Comparison of ENCODE assay signal across 2 cellular contexts in the genomic region with DNA sequence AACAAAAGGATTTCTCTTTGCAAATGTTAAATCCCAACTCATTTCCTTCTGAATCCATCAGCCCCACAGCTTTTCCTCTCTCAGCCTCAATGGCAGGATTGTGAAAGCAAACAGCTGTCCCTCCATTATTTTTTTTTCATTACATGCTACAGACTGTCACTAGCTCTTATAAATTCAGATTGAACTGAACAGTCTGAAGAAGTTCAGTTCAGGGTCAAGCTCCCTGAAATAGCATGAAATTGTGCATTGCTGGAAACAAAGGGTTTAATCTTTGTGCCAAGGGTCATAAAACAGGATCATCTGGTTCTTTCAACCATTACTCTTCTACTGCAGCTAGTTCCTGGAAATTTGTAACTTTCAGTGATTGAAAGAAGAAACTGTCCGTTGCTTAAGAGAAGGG.
TF ChIP-seq lines count a peak whose summit lies in the region.

No MANE protein-coding gene starts in this region.

TF ChIP-seq in Ishikawa, 13 proteins besides CTCF, POLR2A, EP300 and RAD21:
- no peak for TF ChIP-seq CREB1 (IDR thresholded peaks at IDR 0.05; ENCODE audit: low read depth)
- no peak for TF ChIP-seq YY1 (IDR thresholded peaks at IDR 0.05; ENCODE audit: low read depth)
- TF ChIP-seq ZBTB7A (IDR thresholded peaks at IDR 0.05; ENCODE audit: low read depth) = no peak
- TF ChIP-seq, protein P1, sequence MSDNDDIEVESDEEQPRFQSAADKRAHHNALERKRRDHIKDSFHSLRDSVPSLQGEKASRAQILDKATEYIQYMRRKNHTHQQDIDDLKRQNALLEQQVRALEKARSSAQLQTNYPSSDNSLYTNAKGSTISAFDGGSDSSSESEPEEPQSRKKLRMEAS (IDR thresholded peaks at IDR 0.05) = no peak
- no peak for TF ChIP-seq FOXM1 (IDR thresholded peaks at IDR 0.05; ENCODE audit: borderline replicate concordance, low read depth)
- peak; percentile 59 for TF ChIP-seq NFIC (IDR thresholded peaks at IDR 0.05)
- TF ChIP-seq, protein P2, sequence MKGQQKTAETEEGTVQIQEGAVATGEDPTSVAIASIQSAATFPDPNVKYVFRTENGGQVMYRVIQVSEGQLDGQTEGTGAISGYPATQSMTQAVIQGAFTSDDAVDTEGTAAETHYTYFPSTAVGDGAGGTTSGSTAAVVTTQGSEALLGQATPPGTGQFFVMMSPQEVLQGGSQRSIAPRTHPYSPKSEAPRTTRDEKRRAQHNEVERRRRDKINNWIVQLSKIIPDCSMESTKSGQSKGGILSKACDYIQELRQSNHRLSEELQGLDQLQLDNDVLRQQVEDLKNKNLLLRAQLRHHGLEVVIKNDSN (IDR thresholded peaks at IDR 0.05) = no peak
- TF ChIP-seq TCF12 (IDR thresholded peaks at IDR 0.05; ENCODE audit: low read depth) = 0 out of 2 replicates have a peak, but pooled peaks have one; percentile 35
- peak; percentile 63 for TF ChIP-seq CEBPB (IDR thresholded peaks at IDR 0.05)
- TF ChIP-seq, protein P3, sequence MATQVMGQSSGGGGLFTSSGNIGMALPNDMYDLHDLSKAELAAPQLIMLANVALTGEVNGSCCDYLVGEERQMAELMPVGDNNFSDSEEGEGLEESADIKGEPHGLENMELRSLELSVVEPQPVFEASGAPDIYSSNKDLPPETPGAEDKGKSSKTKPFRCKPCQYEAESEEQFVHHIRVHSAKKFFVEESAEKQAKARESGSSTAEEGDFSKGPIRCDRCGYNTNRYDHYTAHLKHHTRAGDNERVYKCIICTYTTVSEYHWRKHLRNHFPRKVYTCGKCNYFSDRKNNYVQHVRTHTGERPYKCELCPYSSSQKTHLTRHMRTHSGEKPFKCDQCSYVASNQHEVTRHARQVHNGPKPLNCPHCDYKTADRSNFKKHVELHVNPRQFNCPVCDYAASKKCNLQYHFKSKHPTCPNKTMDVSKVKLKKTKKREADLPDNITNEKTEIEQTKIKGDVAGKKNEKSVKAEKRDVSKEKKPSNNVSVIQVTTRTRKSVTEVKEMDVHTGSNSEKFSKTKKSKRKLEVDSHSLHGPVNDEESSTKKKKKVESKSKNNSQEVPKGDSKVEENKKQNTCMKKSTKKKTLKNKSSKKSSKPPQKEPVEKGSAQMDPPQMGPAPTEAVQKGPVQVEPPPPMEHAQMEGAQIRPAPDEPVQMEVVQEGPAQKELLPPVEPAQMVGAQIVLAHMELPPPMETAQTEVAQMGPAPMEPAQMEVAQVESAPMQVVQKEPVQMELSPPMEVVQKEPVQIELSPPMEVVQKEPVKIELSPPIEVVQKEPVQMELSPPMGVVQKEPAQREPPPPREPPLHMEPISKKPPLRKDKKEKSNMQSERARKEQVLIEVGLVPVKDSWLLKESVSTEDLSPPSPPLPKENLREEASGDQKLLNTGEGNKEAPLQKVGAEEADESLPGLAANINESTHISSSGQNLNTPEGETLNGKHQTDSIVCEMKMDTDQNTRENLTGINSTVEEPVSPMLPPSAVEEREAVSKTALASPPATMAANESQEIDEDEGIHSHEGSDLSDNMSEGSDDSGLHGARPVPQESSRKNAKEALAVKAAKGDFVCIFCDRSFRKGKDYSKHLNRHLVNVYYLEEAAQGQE (IDR thresholded peaks at IDR 0.05; ENCODE audit: low read depth) = no peak
- TF ChIP-seq TAF1 (IDR thresholded peaks at IDR 0.05; ENCODE audit: low read depth) = no peak
- 0 out of 2 replicates have a peak, but pooled peaks have one; percentile 18 for TF ChIP-seq TEAD4 (IDR thresholded peaks at IDR 0.05)
- TF ChIP-seq EGR1 (IDR thresholded peaks at IDR 0.05) = no peak

TF ChIP-seq in H1, 55 proteins besides CTCF, POLR2A, EP300 and RAD21:
- TF ChIP-seq CEBPB (IDR thresholded peaks at IDR 0.05; ENCODE audit: low read depth, low read length) = 0 out of 2 replicates have a peak, but pooled peaks have one; percentile 8
- no peak for TF ChIP-seq EGR1 (IDR thresholded peaks at IDR 0.05; ENCODE audit: borderline replicate concordance, low read depth, low read length)
- TF ChIP-seq, protein P4, sequence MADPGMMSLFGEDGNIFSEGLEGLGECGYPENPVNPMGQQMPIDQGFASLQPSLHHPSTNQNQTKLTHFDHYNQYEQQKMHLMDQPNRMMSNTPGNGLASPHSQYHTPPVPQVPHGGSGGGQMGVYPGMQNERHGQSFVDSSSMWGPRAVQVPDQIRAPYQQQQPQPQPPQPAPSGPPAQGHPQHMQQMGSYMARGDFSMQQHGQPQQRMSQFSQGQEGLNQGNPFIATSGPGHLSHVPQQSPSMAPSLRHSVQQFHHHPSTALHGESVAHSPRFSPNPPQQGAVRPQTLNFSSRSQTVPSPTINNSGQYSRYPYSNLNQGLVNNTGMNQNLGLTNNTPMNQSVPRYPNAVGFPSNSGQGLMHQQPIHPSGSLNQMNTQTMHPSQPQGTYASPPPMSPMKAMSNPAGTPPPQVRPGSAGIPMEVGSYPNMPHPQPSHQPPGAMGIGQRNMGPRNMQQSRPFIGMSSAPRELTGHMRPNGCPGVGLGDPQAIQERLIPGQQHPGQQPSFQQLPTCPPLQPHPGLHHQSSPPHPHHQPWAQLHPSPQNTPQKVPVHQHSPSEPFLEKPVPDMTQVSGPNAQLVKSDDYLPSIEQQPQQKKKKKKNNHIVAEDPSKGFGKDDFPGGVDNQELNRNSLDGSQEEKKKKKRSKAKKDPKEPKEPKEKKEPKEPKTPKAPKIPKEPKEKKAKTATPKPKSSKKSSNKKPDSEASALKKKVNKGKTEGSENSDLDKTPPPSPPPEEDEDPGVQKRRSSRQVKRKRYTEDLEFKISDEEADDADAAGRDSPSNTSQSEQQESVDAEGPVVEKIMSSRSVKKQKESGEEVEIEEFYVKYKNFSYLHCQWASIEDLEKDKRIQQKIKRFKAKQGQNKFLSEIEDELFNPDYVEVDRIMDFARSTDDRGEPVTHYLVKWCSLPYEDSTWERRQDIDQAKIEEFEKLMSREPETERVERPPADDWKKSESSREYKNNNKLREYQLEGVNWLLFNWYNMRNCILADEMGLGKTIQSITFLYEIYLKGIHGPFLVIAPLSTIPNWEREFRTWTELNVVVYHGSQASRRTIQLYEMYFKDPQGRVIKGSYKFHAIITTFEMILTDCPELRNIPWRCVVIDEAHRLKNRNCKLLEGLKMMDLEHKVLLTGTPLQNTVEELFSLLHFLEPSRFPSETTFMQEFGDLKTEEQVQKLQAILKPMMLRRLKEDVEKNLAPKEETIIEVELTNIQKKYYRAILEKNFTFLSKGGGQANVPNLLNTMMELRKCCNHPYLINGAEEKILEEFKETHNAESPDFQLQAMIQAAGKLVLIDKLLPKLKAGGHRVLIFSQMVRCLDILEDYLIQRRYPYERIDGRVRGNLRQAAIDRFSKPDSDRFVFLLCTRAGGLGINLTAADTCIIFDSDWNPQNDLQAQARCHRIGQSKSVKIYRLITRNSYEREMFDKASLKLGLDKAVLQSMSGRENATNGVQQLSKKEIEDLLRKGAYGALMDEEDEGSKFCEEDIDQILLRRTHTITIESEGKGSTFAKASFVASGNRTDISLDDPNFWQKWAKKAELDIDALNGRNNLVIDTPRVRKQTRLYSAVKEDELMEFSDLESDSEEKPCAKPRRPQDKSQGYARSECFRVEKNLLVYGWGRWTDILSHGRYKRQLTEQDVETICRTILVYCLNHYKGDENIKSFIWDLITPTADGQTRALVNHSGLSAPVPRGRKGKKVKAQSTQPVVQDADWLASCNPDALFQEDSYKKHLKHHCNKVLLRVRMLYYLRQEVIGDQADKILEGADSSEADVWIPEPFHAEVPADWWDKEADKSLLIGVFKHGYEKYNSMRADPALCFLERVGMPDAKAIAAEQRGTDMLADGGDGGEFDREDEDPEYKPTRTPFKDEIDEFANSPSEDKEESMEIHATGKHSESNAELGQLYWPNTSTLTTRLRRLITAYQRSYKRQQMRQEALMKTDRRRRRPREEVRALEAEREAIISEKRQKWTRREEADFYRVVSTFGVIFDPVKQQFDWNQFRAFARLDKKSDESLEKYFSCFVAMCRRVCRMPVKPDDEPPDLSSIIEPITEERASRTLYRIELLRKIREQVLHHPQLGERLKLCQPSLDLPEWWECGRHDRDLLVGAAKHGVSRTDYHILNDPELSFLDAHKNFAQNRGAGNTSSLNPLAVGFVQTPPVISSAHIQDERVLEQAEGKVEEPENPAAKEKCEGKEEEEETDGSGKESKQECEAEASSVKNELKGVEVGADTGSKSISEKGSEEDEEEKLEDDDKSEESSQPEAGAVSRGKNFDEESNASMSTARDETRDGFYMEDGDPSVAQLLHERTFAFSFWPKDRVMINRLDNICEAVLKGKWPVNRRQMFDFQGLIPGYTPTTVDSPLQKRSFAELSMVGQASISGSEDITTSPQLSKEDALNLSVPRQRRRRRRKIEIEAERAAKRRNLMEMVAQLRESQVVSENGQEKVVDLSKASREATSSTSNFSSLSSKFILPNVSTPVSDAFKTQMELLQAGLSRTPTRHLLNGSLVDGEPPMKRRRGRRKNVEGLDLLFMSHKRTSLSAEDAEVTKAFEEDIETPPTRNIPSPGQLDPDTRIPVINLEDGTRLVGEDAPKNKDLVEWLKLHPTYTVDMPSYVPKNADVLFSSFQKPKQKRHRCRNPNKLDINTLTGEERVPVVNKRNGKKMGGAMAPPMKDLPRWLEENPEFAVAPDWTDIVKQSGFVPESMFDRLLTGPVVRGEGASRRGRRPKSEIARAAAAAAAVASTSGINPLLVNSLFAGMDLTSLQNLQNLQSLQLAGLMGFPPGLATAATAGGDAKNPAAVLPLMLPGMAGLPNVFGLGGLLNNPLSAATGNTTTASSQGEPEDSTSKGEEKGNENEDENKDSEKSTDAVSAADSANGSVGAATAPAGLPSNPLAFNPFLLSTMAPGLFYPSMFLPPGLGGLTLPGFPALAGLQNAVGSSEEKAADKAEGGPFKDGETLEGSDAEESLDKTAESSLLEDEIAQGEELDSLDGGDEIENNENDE (IDR thresholded peaks at IDR 0.05; ENCODE audit: insufficient replicate concordance, low read length) = peak; percentile 43
- TF ChIP-seq PHF8 (conservative IDR thresholded peaks at IDR 0.05; ENCODE audit: low read depth, low read length) = no peak
- no peak for TF ChIP-seq RNF2 (IDR thresholded peaks at IDR 0.05; ENCODE audit: borderline replicate concordance, low read depth, low read length, missing control alignments, poor library complexity, severe bottlenecking)
- TF ChIP-seq YY1 (IDR thresholded peaks at IDR 0.05; ENCODE audit: low read depth, low read length) = 0 out of 2 replicates have a peak, but pooled peaks have one; percentile 23
- TF ChIP-seq KDM4A (IDR thresholded peaks at IDR 0.05; ENCODE audit: low read depth, low read length, severe bottlenecking) = no peak
